ENCODE assay signal across 18 cellular contexts in the genomic region with DNA sequence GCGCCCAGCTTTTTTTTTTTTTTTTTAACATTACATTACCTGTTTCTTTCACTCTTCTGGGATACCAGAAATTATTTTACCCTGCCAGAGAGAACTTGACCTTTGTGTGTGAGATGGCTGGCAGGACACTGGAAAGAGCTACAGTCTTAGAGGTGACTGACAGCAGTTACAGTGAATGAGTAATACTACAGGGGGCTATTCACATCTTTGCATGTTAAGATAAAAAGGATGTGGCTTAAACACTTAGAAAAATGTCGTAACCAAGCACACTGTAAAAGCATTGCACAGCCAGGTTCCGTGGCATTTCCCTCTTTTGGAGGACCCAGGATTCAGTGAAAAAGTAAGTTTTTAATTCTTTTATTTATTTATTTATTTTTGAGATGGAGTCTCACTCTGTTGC. TPM values are rescaled to one million over a fixed set of nuclear protein-coding genes. Genes with fewer than 3 reads are reported as not detected.
DNase-seq lines count a peak whose midpoint lies in the region; ATAC-seq lines count a peak whose summit lies in the region.
"Had no signal": no experiment of that assay in that cellular context is flagged by ENCODE, and none has a peak within 500 bp of the region (broad histone marks: within the 10 kb centered on the region; RNA-seq: fewer than 3 reads in every experiment).

No MANE protein-coding gene starts in this region.

- H2BK15ac ChIP-seq in mesenchymal stem cell (ENCODE audit: low read depth, poor library complexity, severe bottlenecking), result no peak overlapping the region

- no peak overlapping the region for H2BK12ac ChIP-seq in mesenchymal stem cell (ENCODE audit: low read length in 2 of 2)

- no peaks in the 10 kb centered on the region for H3K9me3 ChIP-seq in mesenchymal stem cell (ENCODE audit: control insufficient read depth, low read length)

- 72% methylated on average over 2 of the region's 3 CpGs for WGBS in mesenchymal stem cell

- no peak overlapping the region for H2BK5ac ChIP-seq in mesenchymal stem cell (ENCODE audit: low read depth, low read length, poor library complexity, severe bottlenecking)

- no peak overlapping the region for H2AK5ac ChIP-seq in mesenchymal stem cell (ENCODE audit: low read length, severe bottlenecking)

- H3K79me1 ChIP-seq in mesenchymal stem cell (replicated peaks; ENCODE audit: low read length, poor library complexity, severe bottlenecking), result no peaks in the 10 kb centered on the region

- no peaks in the 10 kb centered on the region for H3K4me1 ChIP-seq in mesenchymal stem cell (ENCODE audit: control insufficient read depth, insufficient read depth, low read depth, low read length)

- no peak overlapping the region for H4K8ac ChIP-seq in mesenchymal stem cell (ENCODE audit: low read length)

- no peak overlapping the region for H3K23ac ChIP-seq in mesenchymal stem cell (ENCODE audit: low read length in 2 of 2)

- ATAC-seq in HG03159 (IDR thresholded peaks at IDR 0.05; ENCODE audit: unreplicated experiment), result no peak
- ATAC-seq: HCT116, PC-3, SK-N-SH treated with all-trans-retinoic acid at 6 μM for 48 hours, T-helper 17 cell had no signal

- no peak overlapping the region for H2AFZ ChIP-seq in mesenchymal stem cell (ENCODE audit: low read depth, low read length)

- H3K36me3 ChIP-seq in mesenchymal stem cell (ENCODE audit: control insufficient read depth in 1 of 2, insufficient read depth in 2 of 2, low read depth in 1 of 2, low read length in 2 of 2), result no peaks in the 10 kb centered on the region

- H3K4ac ChIP-seq in mesenchymal stem cell (ENCODE audit: low read depth in 1 of 2, low read length in 2 of 2), result no peak overlapping the region

- no peaks in the 10 kb centered on the region for H3K27me3 ChIP-seq in mesenchymal stem cell (ENCODE audit: control insufficient read depth in 1 of 2, insufficient read depth in 1 of 2, low read length in 2 of 2)

- no peak overlapping the region for H3K9ac ChIP-seq in mesenchymal stem cell (ENCODE audit: low read length)

- no peak overlapping the region for H3K18ac ChIP-seq in mesenchymal stem cell (ENCODE audit: low read depth in 1 of 2, low read length in 2 of 2)

- DNase-seq in EL, result peak; percentile 12
- peak; percentile 94 for DNase-seq in MV-4-11 (lab: John Stamatoyannopoulos, UW)
- DNase-seq in SIG-M5 treated with dmso at 0.1 percent for 504 hours (lab: John Stamatoyannopoulos, UW; ENCODE audit: unreplicated experiment), result peak; percentile 85
- peak; percentile 30 for DNase-seq in mesenchymal stem cell
- DNase-seq in ACHN, result no peak
- no peak for DNase-seq in SHP77 treated with DMSO at 0.1 percent for 48 hours (lab: John Stamatoyannopoulos, UW)
- DNase-seq in mucosa of gallbladder (ENCODE audit: low spot score), result no peak
- DNase-seq: CD8-positive, alpha-beta memory T cell; KBM-7; NCI-H1930; NCI-H2171 treated with DMSO at 0.1 percent for 48 hours; NCI-H510A treated with DMSO at 0.1 percent for 48 hours; PC-3; T-helper 17 cell had no signal

- H4K91ac ChIP-seq in mesenchymal stem cell (ENCODE audit: low read length), result no peak overlapping the region

- in situ Hi-C loops in ACHN (cut with HindIII; ENCODE audit: low pct_ligation_motif_present, low pct_unique_long_range_greater_than_20kb, low sequenced_read_pairs), result no loop called here

- H2BK120ac ChIP-seq in mesenchymal stem cell (ENCODE audit: low read depth, low read length), result no peak overlapping the region

- no peak overlapping the region for H3K27ac ChIP-seq in mesenchymal stem cell (ENCODE audit: low read length, poor library complexity, severe bottlenecking)
- H3K27ac ChIP-seq: HL-60 had no signal

- H3K14ac ChIP-seq in mesenchymal stem cell (ENCODE audit: low read length in 2 of 2), result no peak overlapping the region

- no peak overlapping the region for H3K4me3 ChIP-seq in mesenchymal stem cell (ENCODE audit: insufficient read depth in 1 of 2, low read depth in 1 of 2, low read length in 2 of 2)

- H3K4me2 ChIP-seq in mesenchymal stem cell (ENCODE audit: low read length, poor library complexity, severe bottlenecking), result no peak overlapping the region

RNA-seq across cellular contexts. Expression of a gene that starts 18.8 kb away (rescaled TPM):
- 5.7 TPM for polyA plus RNA-seq in mesenchymal stem cell (2013, experiment 1 of 2)
- polyA plus RNA-seq in mesenchymal stem cell (2013, experiment 2 of 2), result 6.5 TPM
- total RNA-seq in mucosa of gallbladder, result 11.9 TPM
- polyA plus RNA-seq: CD8-positive, alpha-beta memory T cell had no signal

RNA-seq across cellular contexts. Expression of a gene that starts 20.8 kb away (rescaled TPM):
- 9.3 TPM for polyA plus RNA-seq in mesenchymal stem cell (2013, experiment 1 of 2)
- polyA plus RNA-seq in mesenchymal stem cell (2013, experiment 2 of 2), result 9.1 TPM
- total RNA-seq in mucosa of gallbladder, result 8.1 TPM

Comparison
In these comparisons a context has a peak if more than half of its experiments do, and no peak if none do; other contexts are left out.
1. DNase-seq: peak in EL (single experiment), MV-4-11 (single experiment), SIG-M5 treated with dmso at 0.1 percent for 504 hours (single experiment) and mesenchymal stem cell (single experiment); none in ACHN (single experiment), SHP77 treated with DMSO at 0.1 percent for 48 hours (single experiment) and mucosa of gallbladder (single experiment).